In the genomic region with DNA sequence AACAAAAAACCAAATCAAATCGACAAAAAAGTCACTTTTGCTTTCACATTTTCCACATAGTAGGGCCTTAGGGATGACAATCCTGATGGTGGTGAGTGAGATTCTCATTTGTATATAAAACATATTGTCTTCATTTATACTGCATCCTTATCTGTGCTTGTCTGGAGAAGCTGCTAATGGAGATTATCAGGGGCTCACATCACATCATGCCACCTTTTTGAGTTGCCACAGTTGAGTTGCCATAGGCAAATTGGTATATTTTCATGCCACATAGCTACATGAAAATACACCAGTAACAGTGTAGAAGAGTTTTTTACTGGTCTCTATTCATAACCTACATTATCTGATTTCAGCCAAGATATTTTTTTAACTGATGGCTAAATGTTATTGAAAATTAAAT, we compare ENCODE assay signal across 5 cellular contexts.
"Had no signal": no experiment of that assay in that cellular context is flagged by ENCODE, and none has a peak within 500 bp of the region (broad histone marks: within the 10 kb centered on the region; RNA-seq: fewer than 3 reads in every experiment).

No MANE protein-coding gene starts in this region.

- DNase-seq: IMR-90, KBM-7 had no signal

- ATAC-seq: HepG2, K562 had no signal

- H3K4me3 ChIP-seq: K562 had no signal

- H3K27ac ChIP-seq: HL-60 had no signal
